Comparison of ENCODE assay signal across 12 cellular contexts in the genomic region with DNA sequence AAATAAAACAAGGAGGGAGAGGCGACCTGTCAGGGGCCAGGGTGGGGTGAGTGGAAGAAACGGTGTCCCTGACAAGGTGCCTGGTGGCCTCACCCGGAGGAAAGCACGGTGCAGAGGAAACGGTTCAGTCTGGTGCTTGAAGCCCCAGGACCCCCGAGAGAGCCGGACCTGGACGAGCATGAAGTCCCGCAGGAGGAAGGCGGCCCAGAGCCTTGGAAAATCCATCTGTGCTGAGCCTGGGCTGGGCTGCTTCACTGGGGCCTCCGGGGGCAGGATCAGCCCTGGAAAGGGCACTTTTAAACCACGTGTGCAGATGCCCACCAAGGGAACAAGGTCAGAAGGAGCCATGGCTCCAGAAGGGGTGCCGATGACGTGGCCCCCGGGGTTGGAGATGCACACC.
DNase-seq lines count a peak whose midpoint lies in the region; ATAC-seq and TF ChIP-seq lines count a peak whose summit lies in the region.
"Had no signal": no experiment of that assay in that cellular context is flagged by ENCODE, and none has a peak within 500 bp of the region (broad histone marks: within the 10 kb centered on the region; RNA-seq: fewer than 3 reads in every experiment).

No MANE protein-coding gene starts in this region.

- H3K27ac Mint-ChIP-seq in glutamatergic neuron (ENCODE audit: unreplicated experiment): no peak overlapping the region
- no peak overlapping the region for H3K27ac Mint-ChIP-seq in osteocyte (ENCODE audit: unreplicated experiment)
- H3K27ac Mint-ChIP-seq: activated CD8-positive, alpha-beta memory T cell treated with anti-CD3 and anti-CD28 coated beads, Interleukin-2, amount 10 ng/mL, durations not matched to agents 7 days and 5 days had no signal

- no peak for TF ChIP-seq CTCF in right atrium auricular region (IDR thresholded peaks at IDR 0.05)
- no peak for TF ChIP-seq CTCF in glutamatergic neuron (IDR thresholded peaks at IDR 0.05; ENCODE audit: partially characterized antibody, unreplicated experiment)
- no peak for TF ChIP-seq CTCF in osteocyte (IDR thresholded peaks at IDR 0.05)

- no peak for ATAC-seq in Right ventricle myocardium superior (ENCODE audit: poor library complexity)
- ATAC-seq: activated CD8-positive, alpha-beta memory T cell treated with anti-CD3 and anti-CD28 coated beads, Interleukin-2, amount 10 ng/mL, durations not matched to agents 7 days and 5 days had no signal

- H3K27me3 Mint-ChIP-seq in glutamatergic neuron (ENCODE audit: unreplicated experiment): peaks cover 13% of the 10 kb centered on the region
- H3K27me3 Mint-ChIP-seq in osteocyte (ENCODE audit: unreplicated experiment): peaks cover 7% of the 10 kb centered on the region

- DNase-seq in right atrium auricular region (ENCODE audit: low spot score) (no peak), Right ventricle myocardium superior (no peak), glutamatergic neuron (no peak), osteocyte (ENCODE audit: extremely low spot score, unreplicated experiment) (no peak), COLO668 (lab: John Stamatoyannopoulos, UW; ENCODE audit: unreplicated experiment) (no peak), SIG-M5 (lab: John Stamatoyannopoulos, UW) (no peak), NCI-H1436 treated with DMSO at 0.1 percent for 48 hours (lab: John Stamatoyannopoulos, UW) (no peak), CD1c-positive myeloid dendritic cell (ENCODE audit: extremely low spot score) (no peak)
- DNase-seq: activated CD8-positive, alpha-beta memory T cell treated with anti-CD3 and anti-CD28 coated beads, Interleukin-2, amount 10 ng/mL, durations not matched to agents 7 days and 5 days; stimulated activated CD4-positive, alpha-beta T cell treated with anti-CD3 and anti-CD28 coated beads, Interleukin-4, amount 100 ng/mL, for 24 hours; T1000 had no signal

- H3K4me1 ChIP-seq in right atrium auricular region: peaks cover 0 to 4% of the 10 kb centered on the region in 2 donors

- H3K4me1 Mint-ChIP-seq in glutamatergic neuron (ENCODE audit: low read depth, unreplicated experiment) (peaks cover 3% of the 10 kb centered on the region), osteocyte (ENCODE audit: unreplicated experiment) (peaks cover 10% of the 10 kb centered on the region)

- H3K4me3 ChIP-seq in right atrium auricular region: peak overlapping the region; percentile 42 to 59

- H3K9me3 ChIP-seq in right atrium auricular region: no peaks in the 10 kb centered on the region

- intact Hi-C loops in Right ventricle myocardium superior (cut with DNase I): no loop called here

- peak overlapping the region in 1 of 2 donors; percentile 72 for H3K27ac ChIP-seq in right atrium auricular region
- H3K27ac ChIP-seq: KMS-11 had no signal

- H3K27me3 ChIP-seq in right atrium auricular region: no peaks in the 10 kb centered on the region

- H3K36me3 ChIP-seq in right atrium auricular region: no peaks in the 10 kb centered on the region

- H3K9me3 Mint-ChIP-seq in glutamatergic neuron (ENCODE audit: unreplicated experiment): peaks cover 3% of the 10 kb centered on the region
- H3K9me3 Mint-ChIP-seq in osteocyte (ENCODE audit: unreplicated experiment): no peaks in the 10 kb centered on the region

- peak overlapping the region; percentile 81 for H3K4me3 Mint-ChIP-seq in glutamatergic neuron (ENCODE audit: unreplicated experiment)
- H3K4me3 Mint-ChIP-seq in osteocyte (ENCODE audit: unreplicated experiment): peak overlapping the region; percentile 78
- H3K4me3 Mint-ChIP-seq: activated CD8-positive, alpha-beta memory T cell treated with anti-CD3 and anti-CD28 coated beads, Interleukin-2, amount 10 ng/mL, durations not matched to agents 7 days and 5 days had no signal

- no peaks in the 10 kb centered on the region for H3K36me3 Mint-ChIP-seq in glutamatergic neuron (ENCODE audit: unreplicated experiment)
- no peaks in the 10 kb centered on the region for H3K36me3 Mint-ChIP-seq in osteocyte (ENCODE audit: unreplicated experiment)
- H3K36me3 Mint-ChIP-seq: activated CD8-positive, alpha-beta memory T cell treated with anti-CD3 and anti-CD28 coated beads, Interleukin-2, amount 10 ng/mL, durations not matched to agents 7 days and 5 days had no signal
